ENCODE assay signal across 19 cellular contexts in genomic region chr12:16474801-16475200, GRCh38.
"Had no signal": no experiment of that assay in that cellular context is flagged by ENCODE, and none has a peak within 500 bp of the region (broad histone marks: within the 10 kb centered on the region; RNA-seq: fewer than 3 reads in every experiment).

No MANE protein-coding gene starts in this region.

- H3K4me3 ChIP-seq: esophagus muscularis mucosa, gastrocnemius medialis, heart right ventricle, lung, psoas muscle, right lobe of liver, suprapubic skin, thyroid gland had no signal

- H3K36me3 ChIP-seq: esophagus muscularis mucosa, gastrocnemius medialis, heart right ventricle, neutrophil, right lobe of liver, suprapubic skin, thyroid gland had no signal

- H3K27me3 ChIP-seq: esophagus muscularis mucosa, heart right ventricle, neutrophil, right lobe of liver, suprapubic skin, thyroid gland had no signal

- H3K27ac ChIP-seq: esophagus muscularis mucosa, gastrocnemius medialis, heart right ventricle, neutrophil, psoas muscle, right lobe of liver, suprapubic skin, thyroid gland had no signal

- DNase-seq: effector memory CD8-positive, alpha-beta T cell; gastrocnemius medialis; heart right ventricle; islet precursor cell; mesendoderm; naive B cell; psoas muscle; retina; right lobe of liver; stimulated activated CD4-positive, alpha-beta T cell treated with anti-CD3 and anti-CD28 coated beads, Interleukin-4, amount 100 ng/mL, for 1 hour; stimulated activated CD8-positive, alpha-beta memory T cell treated with anti-CD3 and anti-CD28 coated beads, Interleukin-4, amount 100 ng/mL, for 48 hours; stimulated activated naive CD8-positive, alpha-beta T cell treated with anti-CD3 and anti-CD28 coated beads, Interleukin-15, Interleukin-2, amounts not matched to agents 100 U/mL and 50 U/mL, for 24 hours; thyroid gland had no signal

- ATAC-seq: effector memory CD8-positive, alpha-beta T cell; gastrocnemius medialis; left lobe of liver; psoas muscle; right lobe of liver; stimulated activated effector memory CD8-positive, alpha-beta T cell treated with anti-CD3 and anti-CD28 coated beads, Interleukin-12 subunit alpha, Interleukin-12 subunit beta, amount 100 ng/mL, for 72 hours; stimulated activated naive CD8-positive, alpha-beta T cell treated with anti-CD3 and anti-CD28 coated beads, Interleukin-15, Interleukin-2, amounts not matched to agents 100 U/mL and 50 U/mL, for 24 hours had no signal

- H3K4me1 ChIP-seq: gastrocnemius medialis, heart right ventricle, psoas muscle, right lobe of liver, suprapubic skin had no signal

- H3K9me3 ChIP-seq: esophagus muscularis mucosa, gastrocnemius medialis, heart right ventricle, neutrophil, psoas muscle, right lobe of liver, suprapubic skin, thyroid gland had no signal
